ENCODE assay signal across 1 cellular context in genomic region chr3:148600902-148601765, GRCh38.
TF ChIP-seq lines count a peak whose summit lies in the region.

No MANE protein-coding gene starts in this region.

TF ChIP-seq in HepG2, 621 proteins besides CTCF, POLR2A, EP300 and RAD21 (continued from another document and continues in another):
- TF ChIP-seq, protein P1, sequence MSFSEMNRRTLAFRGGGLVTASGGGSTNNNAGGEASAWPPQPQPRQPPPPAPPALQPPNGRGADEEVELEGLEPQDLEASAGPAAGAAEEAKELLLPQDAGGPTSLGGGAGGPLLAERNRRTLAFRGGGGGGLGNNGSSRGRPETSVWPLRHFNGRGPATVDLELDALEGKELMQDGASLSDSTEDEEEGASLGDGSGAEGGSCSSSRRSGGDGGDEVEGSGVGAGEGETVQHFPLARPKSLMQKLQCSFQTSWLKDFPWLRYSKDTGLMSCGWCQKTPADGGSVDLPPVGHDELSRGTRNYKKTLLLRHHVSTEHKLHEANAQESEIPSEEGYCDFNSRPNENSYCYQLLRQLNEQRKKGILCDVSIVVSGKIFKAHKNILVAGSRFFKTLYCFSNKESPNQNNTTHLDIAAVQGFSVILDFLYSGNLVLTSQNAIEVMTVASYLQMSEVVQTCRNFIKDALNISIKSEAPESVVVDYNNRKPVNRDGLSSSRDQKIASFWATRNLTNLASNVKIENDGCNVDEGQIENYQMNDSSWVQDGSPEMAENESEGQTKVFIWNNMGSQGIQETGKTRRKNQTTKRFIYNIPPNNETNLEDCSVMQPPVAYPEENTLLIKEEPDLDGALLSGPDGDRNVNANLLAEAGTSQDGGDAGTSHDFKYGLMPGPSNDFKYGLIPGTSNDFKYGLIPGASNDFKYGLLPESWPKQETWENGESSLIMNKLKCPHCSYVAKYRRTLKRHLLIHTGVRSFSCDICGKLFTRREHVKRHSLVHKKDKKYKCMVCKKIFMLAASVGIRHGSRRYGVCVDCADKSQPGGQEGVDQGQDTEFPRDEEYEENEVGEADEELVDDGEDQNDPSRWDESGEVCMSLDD (CRISPR knock-in tag; IDR thresholded peaks at IDR 0.05; ENCODE audit: borderline replicate concordance) = no peak
- TF ChIP-seq MIER2 (CRISPR knock-in tag; IDR thresholded peaks at IDR 0.05) (peak; percentile 38; the same call in 1 of the 2 replicates), ZFP1 (CRISPR knock-in tag; IDR thresholded peaks at IDR 0.05) (0 out of 2 replicates have a peak, but pooled peaks have one; percentile 67), FUBP1 (CRISPR knock-in tag; IDR thresholded peaks at IDR 0.05; ENCODE audit: borderline replicate concordance) (no peak), CREB1 (IDR thresholded peaks at IDR 0.05) (no peak), CREB1 (CRISPR knock-in tag; IDR thresholded peaks at IDR 0.05) (peak; percentile 60), RCOR2 (CRISPR knock-in tag; IDR thresholded peaks at IDR 0.05) (peak; percentile 93; the same call in 1 of the 2 replicates), JDP2 (CRISPR knock-in tag; IDR thresholded peaks at IDR 0.05; ENCODE audit: borderline replicate concordance) (no peak), MXI1 (IDR thresholded peaks at IDR 0.05; ENCODE audit: borderline replicate concordance, low read depth, low read length) (0 out of 3 replicates have a peak, but pooled peaks have one; percentile 40), THRA (CRISPR knock-in tag; IDR thresholded peaks at IDR 0.05; ENCODE audit: borderline replicate concordance) (peak; percentile 85), SMARCE1 (IDR thresholded peaks at IDR 0.05; ENCODE audit: borderline replicate concordance) (no peak), SIX1 (CRISPR knock-in tag; IDR thresholded peaks at IDR 0.05; ENCODE audit: borderline replicate concordance) (peak; percentile 76; the same call in 1 of the 2 replicates), ZKSCAN8 (CRISPR knock-in tag; IDR thresholded peaks at IDR 0.05; ENCODE audit: borderline replicate concordance) (0 out of 2 replicates have a peak, but pooled peaks have one; percentile 60), ZNF33B (CRISPR knock-in tag; IDR thresholded peaks at IDR 0.05) (no peak), SNAI1 (CRISPR knock-in tag; IDR thresholded peaks at IDR 0.05; ENCODE audit: borderline replicate concordance) (no peak), ZNF543 (CRISPR knock-in tag; IDR thresholded peaks at IDR 0.05) (0 out of 2 replicates have a peak, but pooled peaks have one; percentile 33), ISL2 (CRISPR knock-in tag; IDR thresholded peaks at IDR 0.05) (peak; percentile 98), MEIS2 (CRISPR knock-in tag; IDR thresholded peaks at IDR 0.05) (peak; percentile 91), ZBTB7B (CRISPR knock-in tag; IDR thresholded peaks at IDR 0.05) (0 out of 2 replicates have a peak, but pooled peaks have one; percentile 46), ZNF580 (CRISPR knock-in tag; IDR thresholded peaks at IDR 0.05; ENCODE audit: borderline replicate concordance, low read depth) (peak; percentile 75; the same call in 1 of the 2 replicates), ZNF260 (CRISPR knock-in tag; IDR thresholded peaks at IDR 0.05; ENCODE audit: borderline replicate concordance, low read depth) (no peak), ZNF318 (CRISPR knock-in tag; IDR thresholded peaks at IDR 0.05) (0 out of 2 replicates have a peak, but pooled peaks have one; percentile 33), YEATS2 (CRISPR knock-in tag; IDR thresholded peaks at IDR 0.05; ENCODE audit: borderline replicate concordance) (peak; percentile 18; the same call in 1 of the 2 replicates), ZFP36 (IDR thresholded peaks at IDR 0.05; ENCODE audit: borderline replicate concordance, low read depth, low read length, partially characterized antibody) (no peak), ZNF431 (CRISPR knock-in tag; IDR thresholded peaks at IDR 0.05; ENCODE audit: borderline replicate concordance, low read depth) (no peak), HMG20A (CRISPR knock-in tag; IDR thresholded peaks at IDR 0.05; ENCODE audit: borderline replicate concordance) (peak; percentile 98; the same call in 1 of the 2 replicates)
- TF ChIP-seq, protein P2, sequence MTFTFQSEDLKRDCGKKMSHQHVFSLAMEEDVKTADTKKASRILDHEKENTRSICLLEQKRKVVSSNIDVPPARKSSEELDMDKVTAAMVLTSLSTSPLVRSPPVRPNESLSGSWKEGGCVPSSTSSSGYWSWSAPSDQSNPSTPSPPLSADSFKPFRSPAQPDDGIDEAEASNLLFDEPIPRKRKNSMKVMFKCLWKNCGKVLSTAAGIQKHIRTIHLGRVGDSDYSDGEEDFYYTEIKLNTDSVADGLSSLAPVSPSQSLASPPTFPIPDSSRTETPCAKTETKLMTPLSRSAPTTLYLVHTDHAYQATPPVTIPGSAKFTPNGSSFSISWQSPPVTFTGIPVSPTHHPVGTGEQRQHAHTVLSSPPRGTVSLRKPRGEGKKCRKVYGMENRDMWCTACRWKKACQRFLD (CRISPR knock-in tag; IDR thresholded peaks at IDR 0.05; ENCODE audit: borderline replicate concordance) = no peak
- TF ChIP-seq, protein P3, sequence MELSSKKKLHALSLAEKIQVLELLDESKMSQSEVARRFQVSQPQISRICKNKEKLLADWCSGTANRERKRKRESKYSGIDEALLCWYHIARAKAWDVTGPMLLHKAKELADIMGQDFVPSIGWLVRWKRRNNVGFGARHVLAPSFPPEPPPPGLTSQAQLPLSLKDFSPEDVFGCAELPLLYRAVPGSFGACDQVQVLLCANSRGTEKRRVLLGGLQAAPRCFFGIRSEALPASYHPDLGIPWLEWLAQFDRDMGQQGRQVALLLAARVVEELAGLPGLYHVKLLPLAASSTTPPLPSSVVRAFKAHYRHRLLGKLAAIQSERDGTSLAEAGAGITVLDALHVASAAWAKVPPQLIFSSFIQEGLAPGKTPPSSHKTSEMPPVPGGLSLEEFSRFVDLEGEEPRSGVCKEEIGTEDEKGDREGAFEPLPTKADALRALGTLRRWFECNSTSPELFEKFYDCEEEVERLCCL (CRISPR knock-in tag; IDR thresholded peaks at IDR 0.05; ENCODE audit: borderline replicate concordance) = no peak
- TF ChIP-seq, protein P4, sequence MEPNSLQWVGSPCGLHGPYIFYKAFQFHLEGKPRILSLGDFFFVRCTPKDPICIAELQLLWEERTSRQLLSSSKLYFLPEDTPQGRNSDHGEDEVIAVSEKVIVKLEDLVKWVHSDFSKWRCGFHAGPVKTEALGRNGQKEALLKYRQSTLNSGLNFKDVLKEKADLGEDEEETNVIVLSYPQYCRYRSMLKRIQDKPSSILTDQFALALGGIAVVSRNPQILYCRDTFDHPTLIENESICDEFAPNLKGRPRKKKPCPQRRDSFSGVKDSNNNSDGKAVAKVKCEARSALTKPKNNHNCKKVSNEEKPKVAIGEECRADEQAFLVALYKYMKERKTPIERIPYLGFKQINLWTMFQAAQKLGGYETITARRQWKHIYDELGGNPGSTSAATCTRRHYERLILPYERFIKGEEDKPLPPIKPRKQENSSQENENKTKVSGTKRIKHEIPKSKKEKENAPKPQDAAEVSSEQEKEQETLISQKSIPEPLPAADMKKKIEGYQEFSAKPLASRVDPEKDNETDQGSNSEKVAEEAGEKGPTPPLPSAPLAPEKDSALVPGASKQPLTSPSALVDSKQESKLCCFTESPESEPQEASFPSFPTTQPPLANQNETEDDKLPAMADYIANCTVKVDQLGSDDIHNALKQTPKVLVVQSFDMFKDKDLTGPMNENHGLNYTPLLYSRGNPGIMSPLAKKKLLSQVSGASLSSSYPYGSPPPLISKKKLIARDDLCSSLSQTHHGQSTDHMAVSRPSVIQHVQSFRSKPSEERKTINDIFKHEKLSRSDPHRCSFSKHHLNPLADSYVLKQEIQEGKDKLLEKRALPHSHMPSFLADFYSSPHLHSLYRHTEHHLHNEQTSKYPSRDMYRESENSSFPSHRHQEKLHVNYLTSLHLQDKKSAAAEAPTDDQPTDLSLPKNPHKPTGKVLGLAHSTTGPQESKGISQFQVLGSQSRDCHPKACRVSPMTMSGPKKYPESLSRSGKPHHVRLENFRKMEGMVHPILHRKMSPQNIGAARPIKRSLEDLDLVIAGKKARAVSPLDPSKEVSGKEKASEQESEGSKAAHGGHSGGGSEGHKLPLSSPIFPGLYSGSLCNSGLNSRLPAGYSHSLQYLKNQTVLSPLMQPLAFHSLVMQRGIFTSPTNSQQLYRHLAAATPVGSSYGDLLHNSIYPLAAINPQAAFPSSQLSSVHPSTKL (CRISPR knock-in tag; IDR thresholded peaks at IDR 0.05) = peak; percentile 94
- TF ChIP-seq, protein P5, sequence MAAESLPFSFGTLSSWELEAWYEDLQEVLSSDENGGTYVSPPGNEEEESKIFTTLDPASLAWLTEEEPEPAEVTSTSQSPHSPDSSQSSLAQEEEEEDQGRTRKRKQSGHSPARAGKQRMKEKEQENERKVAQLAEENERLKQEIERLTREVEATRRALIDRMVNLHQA (CRISPR knock-in tag; IDR thresholded peaks at IDR 0.05) = no peak
